Comparison of ENCODE assay signal across 13 cellular contexts in genomic region chr2:149169653-149170052, GRCh38.
DNase-seq lines count a peak whose midpoint lies in the region; ATAC-seq and TF ChIP-seq lines count a peak whose summit lies in the region.
"Had no signal": no experiment of that assay in that cellular context is flagged by ENCODE, and none has a peak within 500 bp of the region (broad histone marks: within the 10 kb centered on the region; RNA-seq: fewer than 3 reads in every experiment).

No MANE protein-coding gene starts in this region.

- DNase-seq in NCI-H2171 treated with DMSO at 0.1 percent for 48 hours (lab: John Stamatoyannopoulos, UW) (peak; percentile 64), NCI-H2171 (lab: John Stamatoyannopoulos, UW) (no peak), NCI-H2227 treated with DMSO at 0.1 percent for 48 hours (lab: John Stamatoyannopoulos, UW) (peak; percentile 88), epithelial cell of proximal tubule (ENCODE audit: low read depth) (peak; percentile 20), putamen (ENCODE audit: low spot score) (peak; percentile 24), foreskin melanocyte (no peak), midbrain (lab: John Stamatoyannopoulos, UW) (no peak)
- DNase-seq: activated B cell treated with CpG ODN at 0.5 μM for 24 hours; natural killer cell; stimulated activated CD4-positive, alpha-beta T cell treated with anti-CD3 and anti-CD28 coated beads, Interleukin-2, amount 100 ng/mL, for 48 hours; thyroid gland had no signal

- no peak for ATAC-seq in HG02885 (IDR thresholded peaks at IDR 0.05; ENCODE audit: poor library complexity, unreplicated experiment)
- ATAC-seq: K562, natural killer cell had no signal

- H3K4me3 ChIP-seq in epithelial cell of proximal tubule (ENCODE audit: low read depth, low read length), result no peak overlapping the region
- H3K4me3 ChIP-seq: K562, thyroid gland had no signal

- TF ChIP-seq CTCF in epithelial cell of proximal tubule (conservative IDR thresholded peaks at IDR 0.05; ENCODE audit: low read depth, low read length), result no peak

Comparison
In these comparisons a context has a peak if more than half of its experiments do, and no peak if none do; other contexts are left out.
1. DNase-seq: peak in NCI-H2171 treated with DMSO at 0.1 percent for 48 hours (single experiment), NCI-H2227 treated with DMSO at 0.1 percent for 48 hours (single experiment), epithelial cell of proximal tubule (single experiment) and putamen (single experiment); none in NCI-H2171 (single experiment), foreskin melanocyte (single experiment) and midbrain (single experiment).